ENCODE assay signal across 17 cellular contexts in genomic region chr15:55260562-55261131, GRCh38.
"Had no signal": no experiment of that assay in that cellular context is flagged by ENCODE, and none has a peak within 500 bp of the region (broad histone marks: within the 10 kb centered on the region; RNA-seq: fewer than 3 reads in every experiment).

No MANE protein-coding gene starts in this region.

- H3K9me3 ChIP-seq: ascending aorta, breast epithelium, gastrocnemius medialis, heart left ventricle, tibial artery had no signal

- H3K4me1 ChIP-seq: ascending aorta, breast epithelium, gastrocnemius medialis had no signal

- H3K9me3 Mint-ChIP-seq: activated B cell treated with CpG ODN at 0.5 μM for 24 hours; activated CD4-positive, alpha-beta T cell treated with anti-CD3 and anti-CD28 coated beads, Interleukin-2, amount 10 ng/mL, durations not matched to agents 24 days and 14 days; activated naive CD8-positive, alpha-beta T cell treated with anti-CD3 and anti-CD28 coated beads, Interleukin-2, amount 10 ng/mL, durations not matched to agents 7 days and 5 days had no signal

- DNase-seq: activated B cell treated with CpG ODN at 0.5 μM for 24 hours; activated CD4-positive, alpha-beta T cell treated with anti-CD3 and anti-CD28 coated beads, Interleukin-2, amount 10 ng/mL, durations not matched to agents 24 days and 14 days; activated gamma-delta T cell; activated naive CD8-positive, alpha-beta T cell treated with anti-CD3 and anti-CD28 coated beads, Interleukin-2, amount 10 ng/mL, durations not matched to agents 7 days and 5 days; activated T-cell treated with anti-CD3 and anti-CD28 coated beads, Interleukin-2, amount 50 U/mL, for 1 hour; erythroblast; gastrocnemius medialis; heart left ventricle; left cardiac atrium; midbrain; retina; stimulated activated CD4-positive, alpha-beta T cell treated with anti-CD3 and anti-CD28 coated beads, Interleukin-12 subunit alpha, Interleukin-12 subunit beta, amount 100 ng/mL, for 4 hours; stimulated activated CD4-positive, alpha-beta T cell treated with anti-CD3 and anti-CD28 coated beads, Interleukin-2, amount 100 ng/mL, for 24 hours; T-helper 2 cell; tibial artery had no signal

- H3K27ac Mint-ChIP-seq: activated B cell treated with CpG ODN at 0.5 μM for 24 hours; activated CD4-positive, alpha-beta T cell treated with anti-CD3 and anti-CD28 coated beads, Interleukin-2, amount 10 ng/mL, durations not matched to agents 24 days and 14 days; activated naive CD8-positive, alpha-beta T cell treated with anti-CD3 and anti-CD28 coated beads, Interleukin-2, amount 10 ng/mL, durations not matched to agents 7 days and 5 days had no signal

- H3K27ac ChIP-seq: ascending aorta, breast epithelium, gastrocnemius medialis, heart left ventricle, tibial artery had no signal

- H3K27me3 ChIP-seq: ascending aorta, breast epithelium, gastrocnemius medialis, heart left ventricle, tibial artery had no signal

- ATAC-seq: gastrocnemius medialis, heart left ventricle, left cardiac atrium had no signal

- H3K4me3 Mint-ChIP-seq: activated B cell treated with CpG ODN at 0.5 μM for 24 hours; activated CD4-positive, alpha-beta T cell treated with anti-CD3 and anti-CD28 coated beads, Interleukin-2, amount 10 ng/mL, durations not matched to agents 24 days and 14 days; activated naive CD8-positive, alpha-beta T cell treated with anti-CD3 and anti-CD28 coated beads, Interleukin-2, amount 10 ng/mL, durations not matched to agents 7 days and 5 days had no signal

- H3K4me3 ChIP-seq: ascending aorta, breast epithelium, gastrocnemius medialis, heart left ventricle, tibial artery had no signal

- H3K36me3 ChIP-seq: ascending aorta, breast epithelium, gastrocnemius medialis, heart left ventricle, tibial artery had no signal

- H3K27me3 Mint-ChIP-seq: activated B cell treated with CpG ODN at 0.5 μM for 24 hours; activated CD4-positive, alpha-beta T cell treated with anti-CD3 and anti-CD28 coated beads, Interleukin-2, amount 10 ng/mL, durations not matched to agents 24 days and 14 days; activated naive CD8-positive, alpha-beta T cell treated with anti-CD3 and anti-CD28 coated beads, Interleukin-2, amount 10 ng/mL, durations not matched to agents 7 days and 5 days had no signal
